In the genomic region with DNA sequence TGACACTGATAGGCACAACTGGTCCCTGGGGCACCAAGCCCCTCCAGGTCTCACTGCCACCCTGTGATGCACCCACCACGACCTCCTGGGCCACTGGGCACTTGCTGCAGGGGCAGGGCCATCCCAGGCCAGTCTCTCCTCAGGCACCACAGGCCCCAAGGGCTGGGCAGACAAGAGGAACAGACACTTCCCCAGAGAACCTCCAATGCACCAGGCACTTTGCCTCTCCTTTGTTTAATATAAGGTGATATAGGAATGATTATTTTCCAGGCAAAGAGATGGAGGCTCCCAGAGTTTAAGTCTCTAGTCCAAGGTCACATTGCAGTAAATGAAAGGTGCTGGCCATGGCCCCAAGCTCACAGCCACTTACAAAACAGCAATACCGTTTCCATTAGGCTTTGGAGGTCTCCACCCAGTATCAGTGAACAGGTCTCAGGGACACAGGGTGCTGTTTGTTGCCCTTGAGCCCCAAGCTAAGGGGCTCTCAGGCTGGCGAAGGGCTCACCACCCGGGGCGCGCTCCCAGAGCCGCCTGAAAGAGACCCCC, we compare ENCODE assay signal across 8 cellular contexts. TPM values are rescaled to one million over a fixed set of nuclear protein-coding genes. Genes with fewer than 3 reads are reported as not detected.
DNase-seq lines count a peak whose midpoint lies in the region; ATAC-seq and TF ChIP-seq lines count a peak whose summit lies in the region.

No MANE protein-coding gene starts in this region.

- peak overlapping the region; percentile 59 to 84 (median 72) for H3K27ac ChIP-seq in Peyer's patch
- H3K27ac ChIP-seq in gastrocnemius medialis, result peak overlapping the region; percentile 84 to 94 (median 90)

- ATAC-seq in GM21423 (IDR thresholded peaks at IDR 0.05; ENCODE audit: unreplicated experiment) (peak; percentile 0), gastrocnemius medialis (no peak), HG03457 (IDR thresholded peaks at IDR 0.05; ENCODE audit: unreplicated experiment) (no peak), HG03095 (IDR thresholded peaks at IDR 0.05; ENCODE audit: unreplicated experiment) (no peak)

- H3K9me3 ChIP-seq in Peyer's patch (no peaks in the 10 kb centered on the region), gastrocnemius medialis (no peaks in the 10 kb centered on the region)

- no peak for TF ChIP-seq CTCF in Peyer's patch (IDR thresholded peaks at IDR 0.05)
- TF ChIP-seq CTCF in foreskin fibroblast (IDR thresholded peaks at IDR 0.05; ENCODE audit: low read depth, low read length), result no peak
- no peak for TF ChIP-seq CTCF in gastrocnemius medialis (IDR thresholded peaks at IDR 0.05 in 4 of 5, conservative IDR thresholded peaks at IDR 0.05 in 1 of 5)

- H3K27me3 ChIP-seq in Peyer's patch (no peaks in the 10 kb centered on the region), gastrocnemius medialis (no peaks in the 10 kb centered on the region)

- TF ChIP-seq POLR2A in Peyer's patch (IDR thresholded peaks at IDR 0.05), result no peak
- no peak for TF ChIP-seq POLR2A in gastrocnemius medialis (IDR thresholded peaks at IDR 0.05)

- intact Hi-C loops in gastrocnemius medialis (cut with DNase I; ENCODE audit: low total_unique reads), result loop anchor here (10.0 kb wide), 1 partner anchor 99 kb away; no protein-coding TSS in a partner anchor

- peak in 1 of 3 donors; percentile 47 for DNase-seq in Peyer's patch
- no peak for DNase-seq in foreskin fibroblast
- no peak for DNase-seq in gastrocnemius medialis
- no peak for DNase-seq in cortex of kidney (lab: John Stamatoyannopoulos, UW)
- DNase-seq in SHP77 (lab: John Stamatoyannopoulos, UW), result no peak

- H3K4me3 ChIP-seq in Peyer's patch, result peak overlapping the region; percentile 32 to 62 (median 48)
- H3K4me3 ChIP-seq in foreskin fibroblast (ENCODE audit: low read depth in 1 of 2, low read length in 2 of 2), result peak overlapping the region; percentile 50 to 51
- H3K4me3 ChIP-seq in gastrocnemius medialis, result peak overlapping the region; percentile 26 to 81 (median 66)

- peaks cover 0 to 18% (median 0%) of the 10 kb centered on the region in 3 donors for H3K36me3 ChIP-seq in Peyer's patch
- peaks cover 0 to 14% of the 10 kb centered on the region in 2 donors for H3K36me3 ChIP-seq in gastrocnemius medialis

- in situ Hi-C loops in gastrocnemius medialis (cut with MboI; ENCODE audit: low sequenced_read_pairs in 4 of 4), result loop anchor here in 1 of 4 donors (5.0 kb wide), 1 partner anchor 42 kb away; no protein-coding TSS in a partner anchor

- peaks cover 4 to 37% (median 13%) of the 10 kb centered on the region in 4 donors for H3K4me1 ChIP-seq in Peyer's patch
- H3K4me1 ChIP-seq in gastrocnemius medialis, result peaks cover 50 to 54% of the 10 kb centered on the region in 2 donors

RNA-seq across cellular contexts. Expression of gene DEPP1, which starts 4.5 kb away (rescaled TPM):
- total RNA-seq in Peyer's patch, result 10 to 100 TPM in 3 of 4 donors, 1 to 10 TPM in 1; 3.9 to 96.0 (median 49.8) TPM
- total RNA-seq in gastrocnemius medialis, result 100 to 1,000 TPM in 2 of 4 donors, 10 to 100 TPM in 2; 83.4 to 331 (median 120) TPM

RNA-seq across cellular contexts. Expression of gene RASSF4, which starts 14.6 kb away (rescaled TPM):
- total RNA-seq in Peyer's patch, result 10 to 100 TPM; 62.7 to 99.6 (median 68.2) TPM
- total RNA-seq in gastrocnemius medialis, result 10 to 100 TPM in 3 of 4 donors, 1 to 10 TPM in 1; 9.4 to 39.7 (median 24.0) TPM

RNA-seq across cellular contexts. Expression of gene ZNF22, which starts 26.6 kb away (rescaled TPM):
- total RNA-seq in Peyer's patch (10 to 100 TPM in 1 of 4 donors, 1 to 10 TPM in 3; 4.7 to 19.0 (median 8.0) TPM), gastrocnemius medialis (10 to 100 TPM in 2 of 4 donors, 1 to 10 TPM in 2; 3.6 to 12.3 (median 8.1) TPM)
